8 cellular contexts compared by ENCODE assay signal in the genomic region with DNA sequence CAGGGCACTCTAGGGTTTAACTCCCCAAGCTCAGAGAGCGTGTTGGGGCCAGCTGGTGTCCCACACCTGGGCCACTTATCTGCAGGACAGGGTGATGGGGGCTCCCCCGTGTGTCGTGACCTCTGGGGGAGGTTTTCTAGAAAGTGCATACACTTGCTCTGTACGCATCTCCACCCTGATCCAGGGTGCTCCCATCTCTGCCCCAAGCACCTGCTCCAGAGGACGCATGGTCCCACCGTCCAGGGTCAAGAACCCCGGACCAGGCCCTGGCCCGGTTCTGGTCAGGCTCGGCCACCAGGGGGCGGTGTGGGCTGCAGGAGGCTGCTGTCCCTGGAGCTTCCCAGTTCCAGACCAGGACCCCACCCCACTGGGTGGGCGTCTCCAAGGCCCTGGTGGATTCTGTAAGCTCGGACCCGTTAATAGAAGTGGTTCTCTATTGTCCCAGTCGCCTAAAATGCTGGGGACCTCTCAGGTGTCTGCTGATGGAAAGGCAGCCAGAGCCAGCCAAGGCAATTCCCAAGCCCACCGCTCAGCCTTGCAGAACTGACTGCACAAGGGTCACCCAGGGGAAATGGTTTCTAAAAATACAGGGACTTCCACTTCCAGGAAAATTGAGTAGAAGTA. TPM values are rescaled to one million over a fixed set of nuclear protein-coding genes. Genes with fewer than 3 reads are reported as not detected.
DNase-seq lines count a peak whose midpoint lies in the region; TF ChIP-seq lines count a peak whose summit lies in the region.

No MANE protein-coding gene starts in this region.

- H3K4me1 ChIP-seq in KMS-11 (ENCODE audit: low read depth, poor library complexity, severe bottlenecking) (no peaks in the 10 kb centered on the region), cardiac muscle cell (ENCODE audit: low read depth) (peaks cover 11% of the 10 kb centered on the region), spleen (peaks cover 0 to 4% (median 0%) of the 10 kb centered on the region in 6 donors)

- 41 to 62% (median 47%) methylated on average over 8 to 15 of the region's 15 CpGs for WGBS in spleen, 5 donors

- no peak overlapping the region for H3K4me2 ChIP-seq in KMS-11

- intact Hi-C loops in spleen (cut with DNase I; ENCODE audit: low total_unique reads) = no loop called here

- TF ChIP-seq POLR2A in spleen (IDR thresholded peaks at IDR 0.05) = no peak

- peak; percentile 55 for TF ChIP-seq CTCF in KMS-11 (conservative IDR thresholded peaks at IDR 0.05; ENCODE audit: low read depth, low read length)
- peak; percentile 87 for TF ChIP-seq CTCF in cardiac muscle cell (IDR thresholded peaks at IDR 0.05; ENCODE audit: low read depth, low read length)
- peak; percentile 33 to 88 (median 70) for TF ChIP-seq CTCF in spleen (IDR thresholded peaks at IDR 0.05 in 8 of 11, conservative IDR thresholded peaks at IDR 0.05 in 3 of 11)

- no peaks in the 10 kb centered on the region for H3K79me2 ChIP-seq in KMS-11 (ENCODE audit: insufficient read depth, low read depth)

- H3K36me3 ChIP-seq in KMS-11 (ENCODE audit: insufficient read depth) = no peaks in the 10 kb centered on the region
- no peaks in the 10 kb centered on the region for H3K36me3 ChIP-seq in cardiac muscle cell
- no peaks in the 10 kb centered on the region for H3K36me3 ChIP-seq in spleen

- H3K27ac ChIP-seq in KMS-11 (no peak overlapping the region), cardiac muscle cell (no peak overlapping the region), spleen (no peak overlapping the region)

- H3K27me3 ChIP-seq in KMS-11 (ENCODE audit: insufficient read depth, low read depth) = no peaks in the 10 kb centered on the region
- no peaks in the 10 kb centered on the region for H3K27me3 ChIP-seq in cardiac muscle cell
- H3K27me3 ChIP-seq in spleen (replicated peaks in 1 of 7) = peaks cover 0 to 38% (median 11%) of the 10 kb centered on the region in 7 donors

- peak; percentile 52 for DNase-seq in AG08395 (ENCODE audit: low spot score)
- peak; percentile 13 to 28 for DNase-seq in activated T-helper 1 cell treated with anti-CD3 and anti-CD28 coated beads, Interleukin-2, amount 50 U/mL, for 16 hours (ENCODE audit: low read depth in 1 of 2, low spot score in 1 of 2)
- peak; percentile 25 to 33 for DNase-seq in cardiac muscle cell (ENCODE audit: low read depth in 1 of 2, low spot score in 1 of 2)
- peak; percentile 90 for DNase-seq in spleen
- no peak for DNase-seq in DMS79 (lab: John Stamatoyannopoulos, UW)
- DNase-seq in NCI-H1092 (lab: John Stamatoyannopoulos, UW) = no peak
- no peak for DNase-seq in NCI-H1694 treated with DMSO at 0.1 percent for 48 hours (lab: John Stamatoyannopoulos, UW)

- H3K9me3 ChIP-seq in cardiac muscle cell (ENCODE audit: low read depth) (no peaks in the 10 kb centered on the region), spleen (no peaks in the 10 kb centered on the region)

- no peak overlapping the region for H3K9ac ChIP-seq in KMS-11

- no peak overlapping the region for H2AFZ ChIP-seq in KMS-11 (ENCODE audit: low read depth)

- H4K20me1 ChIP-seq in KMS-11 (ENCODE audit: insufficient read depth) = no peaks in the 10 kb centered on the region

- H3K4me3 ChIP-seq in KMS-11 (IDR thresholded peaks at IDR 0.05; ENCODE audit: insufficient read depth, low read depth, low read length) (no peak overlapping the region), cardiac muscle cell (no peak overlapping the region), spleen (no peak overlapping the region)

RNA-seq across cellular contexts. Expression of a gene that starts 34.7 kb away (rescaled TPM):
- total RNA-seq in cardiac muscle cell (165 and 303 TPM in 2 replicates), spleen (10 to 100 TPM in 6 of 7 donors, 1 to 10 TPM in 1; 9.2 to 19.2 (median 13.1) TPM)
- polyA plus RNA-seq in cardiac muscle cell (129 and 260 TPM in 2 replicates), spleen (1 to 10 TPM; 4.0 to 7.5 (median 4.3) TPM)

RNA-seq across cellular contexts. Expression of a gene that starts 43.8 kb away (rescaled TPM):
- total RNA-seq in cardiac muscle cell (89.4 and 100 TPM in 2 replicates), spleen (10 to 100 TPM in 6 of 7 donors, 1 to 10 TPM in 1; 6.9 to 25.4 (median 16.5) TPM)
- polyA plus RNA-seq in cardiac muscle cell (80.9 and 83.2 TPM in 2 replicates), spleen (1 to 10 TPM; 4.2 to 5.1 (median 4.8) TPM)

Comparison
In these comparisons a context has a peak if more than half of its experiments do, and no peak if none do; other contexts are left out.
1. DNase-seq: peak in AG08395 (single experiment), activated T-helper 1 cell treated with anti-CD3 and anti-CD28 coated beads, Interleukin-2, amount 50 U/mL, for 16 hours (2 of 2), cardiac muscle cell (2 of 2) and spleen (single experiment); none in DMS79 (single experiment), NCI-H1092 (single experiment) and NCI-H1694 treated with DMSO at 0.1 percent for 48 hours (single experiment).
2. Peak in every context shown above with its lines, with median percentiles within 50 percentile points of each other: CTCF ChIP-seq.